38 cellular contexts compared by ENCODE assay signal in the genomic region with DNA sequence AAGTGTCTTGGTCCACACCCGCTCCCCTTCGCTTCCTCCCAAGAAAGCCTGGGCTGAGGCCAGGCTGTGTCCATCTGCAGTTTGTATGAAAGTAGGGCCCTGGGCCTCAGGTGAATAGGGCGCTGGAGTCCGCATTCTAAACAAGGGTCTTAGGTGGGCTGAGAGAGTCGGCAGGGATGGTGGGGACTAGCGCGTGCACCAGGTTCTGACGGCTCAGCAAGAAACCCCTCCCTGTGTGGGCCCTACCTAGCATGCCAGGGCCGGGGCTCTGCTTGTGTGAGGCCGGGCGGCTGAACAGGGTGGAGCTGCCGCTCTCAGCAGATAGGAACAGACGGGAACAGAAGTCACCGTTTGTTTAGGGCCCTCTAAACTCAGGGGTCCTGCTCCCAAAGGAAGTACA. TPM values are rescaled to one million over a fixed set of nuclear protein-coding genes. Genes with fewer than 3 reads are reported as not detected.
"Had no signal": no experiment of that assay in that cellular context is flagged by ENCODE, and none has a peak within 500 bp of the region (broad histone marks: within the 10 kb centered on the region; RNA-seq: fewer than 3 reads in every experiment).

No MANE protein-coding gene starts in this region.

- DNase-seq: activated B cell treated with CpG ODN at 0.5 μM for 24 hours; activated CD4-positive, alpha-beta memory T cell treated with anti-CD3 and anti-CD28 coated beads for 36 hours; activated CD4-positive, alpha-beta T cell treated with anti-CD3 and anti-CD28 coated beads for 4 hours; activated CD4-positive, alpha-beta T cell treated with anti-CD3 and anti-CD28 coated beads, Interleukin-2, amount 50 U/mL, for 1 hour; activated CD4-positive, CD25-positive, alpha-beta regulatory T cell treated with anti-CD3 and anti-CD28 coated beads, Interleukin-2, amount 50 U/mL, for 72 hours; activated CD8-positive, alpha-beta memory T cell treated with anti-CD3 and anti-CD28 coated beads, Interleukin-2, amount 50 U/mL, for 4 hours; activated naive CD4-positive, alpha-beta T cell; activated T-cell treated with anti-CD3 and anti-CD28 coated beads for 4 hours; activated T-cell treated with anti-CD3 and anti-CD28 coated beads, Interleukin-2, amount 50 U/mL, for 4 hours; adrenal gland; Karpas-422; KBM-7; NCI-H1105; NCI-H1417 treated with DMSO at 0.1 percent for 48 hours; NCI-H1694; NCI-H1930; NCI-H2081 treated with DMSO at 0.1 percent for 48 hours; NCI-H226; NCI-H524 treated with DMSO at 0.1 percent for 48 hours; NK-92 treated with Interleukin-12 subunit alpha and Interleukin-12 subunit beta, amount 100 ng/mL, for 24 hours; PC-3; RPMI8226; SIG-M5; T-helper 1 cell; T-helper 2 cell; T-helper 9 cell had no signal

- H3K4me3 ChIP-seq: adrenal gland, body of pancreas, breast epithelium, Peyer's patch had no signal

- H3K36me3 Mint-ChIP-seq: activated CD4-positive, alpha-beta memory T cell treated with anti-CD3 and anti-CD28 coated beads for 36 hours; activated naive CD4-positive, alpha-beta T cell treated with anti-CD3 and anti-CD28 coated beads, Interleukin-2, amount 50 U/mL, for 72 hours had no signal

- H3K27ac ChIP-seq: adrenal gland, body of pancreas, breast epithelium, Peyer's patch, VCaP had no signal

- H3K4me1 Mint-ChIP-seq: activated B cell treated with CpG ODN at 0.5 μM for 24 hours, IgD-negative memory B cell had no signal

- H3K27me3 Mint-ChIP-seq: activated B cell treated with CpG ODN at 0.5 μM for 24 hours, IgD-negative memory B cell had no signal

- H3K9me3 ChIP-seq: adrenal gland, body of pancreas, Peyer's patch had no signal

- H3K27ac Mint-ChIP-seq: activated B cell treated with CpG ODN at 0.5 μM for 24 hours; activated CD4-positive, alpha-beta memory T cell treated with anti-CD3 and anti-CD28 coated beads for 36 hours; activated naive CD4-positive, alpha-beta T cell treated with anti-CD3 and anti-CD28 coated beads, Interleukin-2, amount 50 U/mL, for 72 hours; activated T-helper 1 cell treated with anti-CD3 and anti-CD28 coated beads, Interleukin-12 subunit alpha, Interleukin-12 subunit beta, Interleukin-2, Interleukin-4 antibody, amounts not matched to agents 30 ng/mL and 10 ng/mL and 1 ng/mL, durations not matched to agents 14 hours and 24 hours and 36 hours; IgD-negative memory B cell had no signal

- ATAC-seq: activated naive CD4-positive, alpha-beta T cell treated with anti-CD3 and anti-CD28 coated beads, Interleukin-2, amount 50 U/mL, for 72 hours; activated T-cell treated with anti-CD3 and anti-CD28 coated beads, Interleukin-2, amount 50 U/mL, for 4 hours; body of pancreas; PC-3; SK-N-SH treated with all-trans-retinoic acid at 6 μM for 48 hours had no signal

- H3K4me1 ChIP-seq: adrenal gland, body of pancreas, breast epithelium, Peyer's patch had no signal

- H3K27me3 ChIP-seq: adrenal gland, body of pancreas, Peyer's patch had no signal

- H3K36me3 ChIP-seq: adrenal gland, breast epithelium, Peyer's patch had no signal

- H3K4me3 Mint-ChIP-seq: activated B cell treated with CpG ODN at 0.5 μM for 24 hours; activated CD4-positive, alpha-beta memory T cell treated with anti-CD3 and anti-CD28 coated beads for 36 hours; activated T-cell treated with anti-CD3 and anti-CD28 coated beads, Interleukin-2, amount 50 U/mL, for 4 hours; activated T-helper 1 cell treated with anti-CD3 and anti-CD28 coated beads, Interleukin-12 subunit alpha, Interleukin-12 subunit beta, Interleukin-2, Interleukin-4 antibody, amounts not matched to agents 30 ng/mL and 10 ng/mL and 1 ng/mL, durations not matched to agents 14 hours and 24 hours and 36 hours; IgD-negative memory B cell had no signal

- H3K9me3 Mint-ChIP-seq: activated B cell treated with CpG ODN at 0.5 μM for 24 hours; activated CD4-positive, alpha-beta memory T cell treated with anti-CD3 and anti-CD28 coated beads for 36 hours; activated naive CD4-positive, alpha-beta T cell treated with anti-CD3 and anti-CD28 coated beads, Interleukin-2, amount 50 U/mL, for 72 hours; activated T-cell treated with anti-CD3 and anti-CD28 coated beads, Interleukin-2, amount 50 U/mL, for 4 hours; activated T-helper 1 cell treated with anti-CD3 and anti-CD28 coated beads, Interleukin-12 subunit alpha, Interleukin-12 subunit beta, Interleukin-2, Interleukin-4 antibody, amounts not matched to agents 30 ng/mL and 10 ng/mL and 1 ng/mL, durations not matched to agents 14 hours and 24 hours and 36 hours had no signal

RNA-seq across cellular contexts. Expression of a gene that starts 1.7 kb away (rescaled TPM):
- total RNA-seq: activated B cell treated with CpG ODN at 0.5 μM for 24 hours; activated CD4-positive, alpha-beta memory T cell treated with anti-CD3 and anti-CD28 coated beads for 36 hours; activated naive CD4-positive, alpha-beta T cell treated with anti-CD3 and anti-CD28 coated beads, Interleukin-2, amount 50 U/mL, for 72 hours; activated T-cell treated with anti-CD3 and anti-CD28 coated beads, Interleukin-2, amount 50 U/mL, for 4 hours; activated T-helper 1 cell treated with anti-CD3 and anti-CD28 coated beads, Interleukin-12 subunit alpha, Interleukin-12 subunit beta, Interleukin-2, Interleukin-4 antibody, amounts not matched to agents 30 ng/mL and 10 ng/mL and 1 ng/mL, durations not matched to agents 14 hours and 24 hours and 36 hours; adrenal gland; astrocyte; body of pancreas; breast epithelium; MCF 10A; NCI-H460; PC-3; Peyer's patch; SK-MEL-5 had no signal

RNA-seq across cellular contexts. Expression of a gene that starts 46.0 kb away (rescaled TPM):
- total RNA-seq: activated B cell treated with CpG ODN at 0.5 μM for 24 hours; activated CD4-positive, alpha-beta memory T cell treated with anti-CD3 and anti-CD28 coated beads for 36 hours; activated T-helper 1 cell treated with anti-CD3 and anti-CD28 coated beads, Interleukin-12 subunit alpha, Interleukin-12 subunit beta, Interleukin-2, Interleukin-4 antibody, amounts not matched to agents 30 ng/mL and 10 ng/mL and 1 ng/mL, durations not matched to agents 14 hours and 24 hours and 36 hours; MCF 10A had no signal
